ENCODE assay signal across 25 cellular contexts in genomic region chr12:45994736-45995135, GRCh38. TPM values are rescaled to one million over a fixed set of nuclear protein-coding genes. Genes with fewer than 3 reads are reported as not detected.
DNase-seq lines count a peak whose midpoint lies in the region; ATAC-seq and TF ChIP-seq lines count a peak whose summit lies in the region.
"Had no signal": no experiment of that assay in that cellular context is flagged by ENCODE, and none has a peak within 500 bp of the region (broad histone marks: within the 10 kb centered on the region; RNA-seq: fewer than 3 reads in every experiment).

No MANE protein-coding gene starts in this region.

- H3K36me3 ChIP-seq in sigmoid colon, result no peaks in the 10 kb centered on the region
- H3K36me3 ChIP-seq: pancreas, vagina had no signal

- DNase-seq in EL (peak; percentile 6), SK-MEL-5 (ENCODE audit: low read depth, low spot score) (peak; percentile 89), globus pallidus (ENCODE audit: low spot score) (peak; percentile 95), pons (ENCODE audit: low spot score) (peak; percentile 94), sigmoid colon (no peak), NCI-H1436 treated with DMSO at 0.1 percent for 48 hours (lab: John Stamatoyannopoulos, UW) (no peak)
- DNase-seq: activated CD4-positive, alpha-beta memory T cell treated with anti-CD3 and anti-CD28 coated beads, Interleukin-2, amount 10 ng/mL, durations not matched to agents 7 days and 5 days; activated CD4-positive, CD25-positive, alpha-beta regulatory T cell; activated naive CD4-positive, alpha-beta T cell; activated T-cell treated with anti-CD3 and anti-CD28 coated beads, Interleukin-2, amount 50 U/mL, for 1 hour; CD4-positive, alpha-beta memory T cell; GF-D8; KG1; kidney glomerular epithelial cell; mesenchymal stem cell; naive B cell; NCI-H1694; NCI-H526 treated with DMSO at 0.1 percent for 48 hours; pancreas; T-helper 9 cell; testis had no signal

- H3K4me3 ChIP-seq in sigmoid colon, result no peak overlapping the region
- H3K4me3 ChIP-seq: pancreas, testis, vagina had no signal

- in situ Hi-C loops in SK-MEL-5 (cut with HindIII; ENCODE audit: low pct_unique_long_range_greater_than_20kb, low sequenced_read_pairs), result no loop called here

- H3K27ac ChIP-seq in sigmoid colon, result no peak overlapping the region
- H3K27ac ChIP-seq: epithelial cell of prostate, pancreas, RWPE1, testis, vagina had no signal

- H3K27me3 ChIP-seq in sigmoid colon, result no peaks in the 10 kb centered on the region
- H3K27me3 ChIP-seq: pancreas, testis, vagina had no signal

- TF ChIP-seq EP300 in sigmoid colon (IDR thresholded peaks at IDR 0.05), result no peak

- no peak for ATAC-seq in GM21717 (IDR thresholded peaks at IDR 0.05; ENCODE audit: unreplicated experiment)
- ATAC-seq: pancreas had no signal

- H3K4me1 ChIP-seq in sigmoid colon, result peaks cover 0 to 8% (median 0%) of the 10 kb centered on the region in 4 donors
- H3K4me1 ChIP-seq: pancreas, vagina had no signal

- TF ChIP-seq CTCF in sigmoid colon (IDR thresholded peaks at IDR 0.05), result no peak

- H3K9me3 ChIP-seq in sigmoid colon, result no peaks in the 10 kb centered on the region
- H3K9me3 ChIP-seq: pancreas, testis, vagina had no signal

- 69 to 83% methylated on average over 2 of the region's 2 CpGs for WGBS in sigmoid colon, 2 donors

- TF ChIP-seq POLR2A in sigmoid colon (IDR thresholded peaks at IDR 0.05), result no peak

- intact Hi-C loops in sigmoid colon (cut with DNase I), result loop anchor here (5.0 to 10.0 kb wide), 4 partner anchors 78 to 938 kb away; partner anchors contain the start of gene SLC38A1

RNA-seq across cellular contexts. Expression of gene SCAF11, which starts 4.4 kb away (rescaled TPM):
- total RNA-seq in SK-MEL-5 (2014; rRNA removed; shearing (Covaris generic)), result 49.0 and 58.1 TPM in 2 replicates
- 40.0 and 43.0 TPM in 2 replicates for polyA plus RNA-seq in SK-MEL-5 (2015; cell fraction: cytosol; rRNA removed)
- polyA plus RNA-seq in SK-MEL-5 (2015; cell fraction: nucleus; rRNA removed), result 45.4 and 45.7 TPM in 2 replicates
- total RNA-seq in sigmoid colon, result 100 to 1,000 TPM; 116 to 165 (median 127) TPM
- polyA plus RNA-seq in sigmoid colon, result 10 to 100 TPM; 27.6 to 37.5 (median 30.7) TPM

Comparison
In these comparisons a context has a peak if more than half of its experiments do, and no peak if none do; other contexts are left out.
1. DNase-seq: peak in EL (single experiment), SK-MEL-5 (single experiment), globus pallidus (single experiment) and pons (single experiment); none in sigmoid colon (single experiment) and NCI-H1436 treated with DMSO at 0.1 percent for 48 hours (single experiment).